In genomic region chr10:51685768-51686167, GRCh38 we compare ENCODE assay signal across 2 cellular contexts.
TF ChIP-seq lines count a peak whose summit lies in the region.

No MANE protein-coding gene starts in this region.

TF ChIP-seq in GM23338, 12 proteins besides CTCF, POLR2A, EP300 and RAD21:
- TF ChIP-seq ZNF462 (CRISPR knock-in tag; IDR thresholded peaks at IDR 0.05) (no peak), JUNB (IDR thresholded peaks at IDR 0.05; ENCODE audit: unreplicated experiment) (no peak)

TF ChIP-seq in H1, 55 proteins besides CTCF, POLR2A, EP300 and RAD21:
- TF ChIP-seq KDM4A (IDR thresholded peaks at IDR 0.05; ENCODE audit: low read depth, low read length, severe bottlenecking) (no peak), CTBP2 (IDR thresholded peaks at IDR 0.05; ENCODE audit: borderline replicate concordance, insufficient read depth, insufficient read length, low read length) (no peak), CHD1 (IDR thresholded peaks at IDR 0.05; ENCODE audit: low read depth, low read length) (no peak), BACH1 (IDR thresholded peaks at IDR 0.05; ENCODE audit: low read length) (no peak), NANOG (IDR thresholded peaks at IDR 0.05; ENCODE audit: insufficient read depth, low read depth, low read length, poor library complexity, severe bottlenecking) (no peak), TCF12 (IDR thresholded peaks at IDR 0.05; ENCODE audit: low read depth, low read length) (no peak), ATF3 (IDR thresholded peaks at IDR 0.05; ENCODE audit: insufficient read depth, low read depth, low read length) (no peak), JUN (IDR thresholded peaks at IDR 0.05; ENCODE audit: low read depth, low read length) (no peak), SP1 (IDR thresholded peaks at IDR 0.05; ENCODE audit: low read depth, low read length) (no peak), BRCA1 (IDR thresholded peaks at IDR 0.05; ENCODE audit: low read depth, low read length) (no peak), HDAC2 (IDR thresholded peaks at IDR 0.05; ENCODE audit: borderline replicate concordance in 1 of 2, low read depth in 2 of 2, low read length in 2 of 2) (no peak), BCL11A (IDR thresholded peaks at IDR 0.05; ENCODE audit: low read depth in 2 of 2, low read length in 2 of 2) (no peak), USF2 (IDR thresholded peaks at IDR 0.05; ENCODE audit: low read length) (no peak), NRF1 (IDR thresholded peaks at IDR 0.05; ENCODE audit: low read depth, low read length) (no peak), GABPA (IDR thresholded peaks at IDR 0.05; ENCODE audit: borderline replicate concordance, insufficient read depth, low read length) (no peak), JUND (IDR thresholded peaks at IDR 0.05; ENCODE audit: low read length) (no peak)
